33 cellular contexts compared by ENCODE assay signal in genomic region chr18:74337155-74337911, GRCh38. TPM values are rescaled to one million over a fixed set of nuclear protein-coding genes. Genes with fewer than 3 reads are reported as not detected.
"Had no signal": no experiment of that assay in that cellular context is flagged by ENCODE, and none has a peak within 500 bp of the region (broad histone marks: within the 10 kb centered on the region; RNA-seq: fewer than 3 reads in every experiment).

No MANE protein-coding gene starts in this region.

- H3K4me1 ChIP-seq: ascending aorta, body of pancreas had no signal

- H3K4me1 Mint-ChIP-seq: central memory CD8-positive, alpha-beta T cell had no signal

- H3K27ac ChIP-seq: ascending aorta, body of pancreas, SK-N-MC had no signal

- H3K36me3 Mint-ChIP-seq: activated naive CD4-positive, alpha-beta T cell treated with anti-CD3 and anti-CD28 coated beads, Interleukin-2, amount 50 U/mL, for 72 hours; T-cell; WTC11 had no signal

- H3K9me3 Mint-ChIP-seq: central memory CD8-positive, alpha-beta T cell; T-cell had no signal

- H3K4me3 Mint-ChIP-seq: activated CD8-positive, alpha-beta T cell treated with anti-CD3 and anti-CD28 coated beads, Interleukin-2, amount 10 ng/mL, durations not matched to agents 7 days and 5 days; activated naive CD8-positive, alpha-beta T cell treated with anti-CD3 and anti-CD28 coated beads, Interleukin-2, amount 50 U/mL, for 24 hours; activated T-helper 1 cell treated with anti-CD3 and anti-CD28 coated beads, Interleukin-12 subunit alpha, Interleukin-12 subunit beta, Interleukin-2, Interleukin-4 antibody, amounts not matched to agents 30 ng/mL and 10 ng/mL and 1 ng/mL, durations not matched to agents 14 hours and 24 hours and 36 hours; central memory CD8-positive, alpha-beta T cell; T-cell; WTC11 had no signal

- H3K4me3 ChIP-seq: ascending aorta, body of pancreas, SK-N-MC had no signal

- ATAC-seq: activated CD8-positive, alpha-beta T cell treated with anti-CD3 and anti-CD28 coated beads, Interleukin-2, amount 10 ng/mL, durations not matched to agents 7 days and 5 days; activated naive CD4-positive, alpha-beta T cell treated with anti-CD3 and anti-CD28 coated beads, Interleukin-2, amount 50 U/mL, for 72 hours; activated naive CD8-positive, alpha-beta T cell treated with anti-CD3 and anti-CD28 coated beads, Interleukin-2, amount 50 U/mL, for 24 hours; body of pancreas; Panc1; Right ventricle myocardium inferior; T-cell; WTC11 had no signal

- DNase-seq: activated CD4-positive, alpha-beta T cell treated with anti-CD3 and anti-CD28 coated beads for 48 hours; activated CD4-positive, alpha-beta T cell treated with anti-CD3 and anti-CD28 coated beads, Interleukin-2, amount 50 U/mL, for 4 hours; activated CD4-positive, CD25-positive, alpha-beta regulatory T cell treated with anti-CD3 and anti-CD28 coated beads, Interleukin-2, amount 50 U/mL, for 72 hours; activated CD8-positive, alpha-beta memory T cell treated with anti-CD3 and anti-CD28 coated beads, Interleukin-2, amount 50 U/mL, for 48 hours; activated CD8-positive, alpha-beta T cell treated with anti-CD3 and anti-CD28 coated beads, Interleukin-2, amount 10 ng/mL, durations not matched to agents 7 days and 5 days; activated effector memory CD4-positive, alpha-beta T cell treated with anti-CD3 and anti-CD28 coated beads, Interleukin-2, amount 50 U/mL, for 16 hours; activated naive CD4-positive, alpha-beta T cell treated with Interleukin-2 at 50 U/mL for 16 hours; activated naive CD8-positive, alpha-beta T cell treated with anti-CD3 and anti-CD28 coated beads, Interleukin-2, amount 50 U/mL, for 24 hours; activated T-cell treated with anti-CD3 and anti-CD28 coated beads, Interleukin-2, amount 50 U/mL, for 1 hour; amniotic stem cell; body of pancreas; NCI-H1092; NCI-H1417; NCI-H2029; NCI-H2107; NCI-H2171 treated with DMSO at 0.1 percent for 48 hours; NCI-H345; NCI-H510A; NCI-H526 treated with DMSO at 0.1 percent for 48 hours; NCI-H82; RPMI8226; T-cell; T-helper 2 cell had no signal

- H3K9me3 ChIP-seq: ascending aorta, body of pancreas had no signal

- H3K27ac Mint-ChIP-seq: activated CD8-positive, alpha-beta T cell treated with anti-CD3 and anti-CD28 coated beads, Interleukin-2, amount 10 ng/mL, durations not matched to agents 7 days and 5 days; activated naive CD4-positive, alpha-beta T cell treated with anti-CD3 and anti-CD28 coated beads, Interleukin-2, amount 50 U/mL, for 72 hours; activated naive CD8-positive, alpha-beta T cell treated with anti-CD3 and anti-CD28 coated beads, Interleukin-2, amount 50 U/mL, for 24 hours; activated T-helper 1 cell treated with anti-CD3 and anti-CD28 coated beads, Interleukin-12 subunit alpha, Interleukin-12 subunit beta, Interleukin-2, Interleukin-4 antibody, amounts not matched to agents 30 ng/mL and 10 ng/mL and 1 ng/mL, durations not matched to agents 14 hours and 24 hours and 36 hours; T-cell; WTC11 had no signal

- H3K27me3 ChIP-seq: ascending aorta, body of pancreas had no signal

- H3K36me3 ChIP-seq: ascending aorta had no signal

RNA-seq across cellular contexts. Expression of gene C18orf63, which starts 21.7 kb away (rescaled TPM):
- total RNA-seq: activated CD8-positive, alpha-beta T cell treated with anti-CD3 and anti-CD28 coated beads, Interleukin-2, amount 10 ng/mL, durations not matched to agents 7 days and 5 days; activated naive CD4-positive, alpha-beta T cell treated with anti-CD3 and anti-CD28 coated beads, Interleukin-2, amount 50 U/mL, for 72 hours; activated T-helper 1 cell treated with anti-CD3 and anti-CD28 coated beads, Interleukin-12 subunit alpha, Interleukin-12 subunit beta, Interleukin-2, Interleukin-4 antibody, amounts not matched to agents 30 ng/mL and 10 ng/mL and 1 ng/mL, durations not matched to agents 14 hours and 24 hours and 36 hours; ascending aorta; body of pancreas; MCF 10A; OCI-LY7; Right ventricle myocardium inferior; T-cell; WTC11 had no signal

RNA-seq across cellular contexts. Expression of gene CYB5A, which starts 45.6 kb away (rescaled TPM):
- total RNA-seq: OCI-LY7 had no signal
